In the genomic region with DNA sequence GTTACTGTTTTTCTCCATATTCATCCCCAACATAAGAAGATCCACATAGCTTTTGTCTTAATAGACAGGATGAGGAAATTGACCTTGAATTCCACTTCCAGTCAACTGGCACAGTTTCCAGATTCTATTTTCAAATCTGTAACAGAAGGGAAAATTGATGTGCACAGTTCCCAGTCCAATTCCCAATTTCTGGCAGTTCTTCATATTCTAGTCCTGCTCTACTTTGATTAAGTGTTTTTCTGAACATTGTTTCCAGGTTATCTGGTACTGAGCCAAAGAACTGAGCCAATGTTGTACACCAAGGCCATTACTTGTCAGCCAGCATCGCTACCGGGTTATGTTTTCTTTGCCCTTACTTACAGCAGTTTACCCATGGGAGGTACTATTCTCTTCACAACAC, we compare ENCODE assay signal across 20 cellular contexts.
A peak's percentile ranks its signal among the peaks of the same experiment; 100 is the strongest.
DNase-seq lines count a peak whose midpoint lies in the region; ATAC-seq, FAIRE-seq and TF ChIP-seq lines count a peak whose summit lies in the region.
"Had no signal": no experiment of that assay in that cellular context is flagged by ENCODE, and none has a peak within 500 bp of the region (broad histone marks: within the 10 kb centered on the region; RNA-seq: fewer than 3 reads in every experiment).

No MANE protein-coding gene starts in this region.

- H3K4me3 ChIP-seq in endothelial cell of umbilical vein (replicated peaks in 1 of 3; ENCODE audit: insufficient read depth in 1 of 3, low read depth in 1 of 3, low read length in 3 of 3) = no peak overlapping the region
- H3K4me3 ChIP-seq in pancreas = no peak overlapping the region
- H3K4me3 ChIP-seq: BLaER1 treated with 17β-estradiol and CSF1 and Interleukin-3, amounts not matched to agents 10 nM and 100 nM had no signal

- DNase-seq in activated CD4-positive, alpha-beta T cell treated with anti-CD3 and anti-CD28 coated beads, Interleukin-2, amount 10 ng/mL, durations not matched to agents 7 days and 5 days = no peak
- no peak for DNase-seq in activated CD4-positive, alpha-beta T cell treated with anti-CD3 and anti-CD28 coated beads for 48 hours
- DNase-seq in NCI-H446 treated with DMSO at 0.1 percent for 48 hours (lab: John Stamatoyannopoulos, UW) (peak; percentile 98), endothelial cell of umbilical vein (ENCODE audit: low read depth, low spot score) (peak; percentile 36), pancreas (no peak)
- no peak for DNase-seq in effector CD4-positive, alpha-beta T cell
- DNase-seq: ACHN; Calu3; CD4-positive, CD25-positive, alpha-beta regulatory T cell; DMS79 treated with DMSO at 0.1 percent for 48 hours; EL; GDM1; GOT3; H9; HFFc6 had no signal

- H3K4me1 ChIP-seq in endothelial cell of umbilical vein (ENCODE audit: control insufficient read depth, extremely low read depth, insufficient read depth, low read length) (no peaks in the 10 kb centered on the region), pancreas (no peaks in the 10 kb centered on the region)
- H3K4me1 ChIP-seq: BLaER1 treated with 17β-estradiol and CSF1 and Interleukin-3, amounts not matched to agents 10 nM and 100 nM had no signal

- H3K4me1 Mint-ChIP-seq in activated CD4-positive, alpha-beta T cell treated with anti-CD3 and anti-CD28 coated beads, Interleukin-2, amount 10 ng/mL, durations not matched to agents 7 days and 5 days = no peaks in the 10 kb centered on the region
- H3K4me1 Mint-ChIP-seq: CD4-positive, CD25-positive, alpha-beta regulatory T cell had no signal

- dilution Hi-C loops in endothelial cell of umbilical vein (cut with MboI; ENCODE audit: extremely low pct_ligation_motif_present, low sequenced_read_pairs) = no loop called here

- H3K79me2 ChIP-seq in endothelial cell of umbilical vein (ENCODE audit: control insufficient read depth, insufficient read depth, low read length) = no peaks in the 10 kb centered on the region

- no peak overlapping the region for H3K9ac ChIP-seq in endothelial cell of umbilical vein (replicated peaks; ENCODE audit: extremely low read depth, insufficient read depth, low read length)
- H3K9ac ChIP-seq: BLaER1 treated with 17β-estradiol and CSF1 and Interleukin-3, amounts not matched to agents 10 nM and 100 nM had no signal

- H3K9me3 ChIP-seq in endothelial cell of umbilical vein (replicated peaks; ENCODE audit: control insufficient read depth, insufficient read depth, low read length) (no peaks in the 10 kb centered on the region), pancreas (no peaks in the 10 kb centered on the region)
- H3K9me3 ChIP-seq: BLaER1 treated with 17β-estradiol and CSF1 and Interleukin-3, amounts not matched to agents 10 nM and 100 nM had no signal

- H3K9me3 Mint-ChIP-seq in activated CD4-positive, alpha-beta T cell treated with anti-CD3 and anti-CD28 coated beads, Interleukin-2, amount 10 ng/mL, durations not matched to agents 7 days and 5 days = peaks cover 2% of the 10 kb centered on the region
- H3K9me3 Mint-ChIP-seq: H9 had no signal

- CTCF ChIA-PET in activated CD4-positive, alpha-beta T cell treated with anti-CD3 and anti-CD28 coated beads, Interleukin-2, amount 10 ng/mL, durations not matched to agents 7 days and 5 days (lab: Charles Lee) = no interaction called here
- CTCF ChIA-PET in endothelial cell of umbilical vein (lab: Charles Lee) = interaction anchor here (1.2 kb wide), 1 partner anchor 10 kb away, joined by 4 read pairs; no protein-coding TSS in a partner anchor

- whole genome bisulfite sequencing in pancreas, 2 donors = 13 to 16% methylated on average over 2 of the region's 2 CpGs

- H3K27me3 ChIP-seq in endothelial cell of umbilical vein (ENCODE audit: control insufficient read depth in 2 of 2, insufficient read depth in 2 of 2, low read length in 2 of 2) (no peaks in the 10 kb centered on the region), pancreas (no peaks in the 10 kb centered on the region)
- H3K27me3 ChIP-seq: BLaER1 treated with 17β-estradiol and CSF1 and Interleukin-3, amounts not matched to agents 10 nM and 100 nM had no signal

- no peak for FAIRE-seq in endothelial cell of umbilical vein (lab: Jason Lieb, UNC)
- no peak for FAIRE-seq in pancreas (lab: Jason Lieb, UNC)
- FAIRE-seq: GM12892 had no signal

- POLR2A ChIA-PET in activated CD4-positive, alpha-beta T cell treated with anti-CD3 and anti-CD28 coated beads, Interleukin-2, amount 10 ng/mL, durations not matched to agents 7 days and 5 days (lab: Charles Lee) = no interaction called here
- POLR2A ChIA-PET in endothelial cell of umbilical vein (lab: Charles Lee) = no interaction called here

- H3K4me2 ChIP-seq in endothelial cell of umbilical vein (ENCODE audit: insufficient read depth, low read length) = peak overlapping the region; percentile 8
- H3K4me2 ChIP-seq: BLaER1 treated with 17β-estradiol and CSF1 and Interleukin-3, amounts not matched to agents 10 nM and 100 nM had no signal

- no peaks in the 10 kb centered on the region for H3K9me1 ChIP-seq in endothelial cell of umbilical vein (replicated peaks; ENCODE audit: control insufficient read depth, extremely low read depth, insufficient read depth, low read length)

- H3K27ac ChIP-seq in endothelial cell of umbilical vein (ENCODE audit: insufficient read depth, low read depth, low read length) (no peak overlapping the region), pancreas (no peak overlapping the region)
- H3K27ac ChIP-seq: BLaER1 treated with 17β-estradiol and CSF1 and Interleukin-3, amounts not matched to agents 10 nM and 100 nM; HL-60 had no signal

- H3K36me3 ChIP-seq in endothelial cell of umbilical vein (ENCODE audit: control insufficient read depth in 2 of 2, extremely low read depth in 1 of 2, insufficient read depth in 2 of 2, low read length in 2 of 2) (no peaks in the 10 kb centered on the region), pancreas (no peaks in the 10 kb centered on the region)
- H3K36me3 ChIP-seq: BLaER1 treated with 17β-estradiol and CSF1 and Interleukin-3, amounts not matched to agents 10 nM and 100 nM had no signal

- TF ChIP-seq POLR2A in endothelial cell of umbilical vein (IDR thresholded peaks at IDR 0.05; ENCODE audit: low read depth, low read length) = no peak

- BruUV-seq in endothelial cell of umbilical vein (replicated peaks; lab: Mats Ljungman, UMichigan) = no TSS peak

- H3K27ac Mint-ChIP-seq in activated CD4-positive, alpha-beta T cell treated with anti-CD3 and anti-CD28 coated beads, Interleukin-2, amount 10 ng/mL, durations not matched to agents 7 days and 5 days = peak overlapping the region; percentile 1
- H3K27ac Mint-ChIP-seq: CD4-positive, CD25-positive, alpha-beta regulatory T cell; H9; HFFc6 had no signal

- no peaks in the 10 kb centered on the region for H3K27me3 Mint-ChIP-seq in activated CD4-positive, alpha-beta T cell treated with anti-CD3 and anti-CD28 coated beads, Interleukin-2, amount 10 ng/mL, durations not matched to agents 7 days and 5 days
- H3K27me3 Mint-ChIP-seq: CD4-positive, CD25-positive, alpha-beta regulatory T cell had no signal

- H3K4me3 Mint-ChIP-seq in activated CD4-positive, alpha-beta T cell treated with anti-CD3 and anti-CD28 coated beads, Interleukin-2, amount 10 ng/mL, durations not matched to agents 7 days and 5 days = no peak overlapping the region
- H3K4me3 Mint-ChIP-seq: CD4-positive, CD25-positive, alpha-beta regulatory T cell; H9; HFFc6 had no signal

- TF ChIP-seq CTCF in endothelial cell of umbilical vein (IDR thresholded peaks at IDR 0.05; ENCODE audit: extremely low read depth in 1 of 2, insufficient read depth in 1 of 2, low read depth in 1 of 2, low read length in 2 of 2) (no peak), pancreas (IDR thresholded peaks at IDR 0.05) (no peak)

- H2AFZ ChIP-seq in endothelial cell of umbilical vein (ENCODE audit: low read depth, low read length) = peak overlapping the region; percentile 82

- no peaks in the 10 kb centered on the region for H4K20me1 ChIP-seq in endothelial cell of umbilical vein (replicated peaks; ENCODE audit: control insufficient read depth, extremely low read depth, insufficient read depth, low read length)
- H4K20me1 ChIP-seq: BLaER1 treated with 17β-estradiol and CSF1 and Interleukin-3, amounts not matched to agents 10 nM and 100 nM had no signal

- H3K36me3 Mint-ChIP-seq in activated CD4-positive, alpha-beta T cell treated with anti-CD3 and anti-CD28 coated beads, Interleukin-2, amount 10 ng/mL, durations not matched to agents 7 days and 5 days (ENCODE audit: low read depth) = no peaks in the 10 kb centered on the region
- H3K36me3 Mint-ChIP-seq: CD4-positive, CD25-positive, alpha-beta regulatory T cell had no signal

- intact Hi-C loops in endothelial cell of umbilical vein (cut with micrococcal nuclease) = no loop called here
- intact Hi-C loops in pancreas (cut with DNase I) = no loop called here

- ATAC-seq in HG03280 (IDR thresholded peaks at IDR 0.05; ENCODE audit: unreplicated experiment) (no peak), GM21367 (IDR thresholded peaks at IDR 0.05; ENCODE audit: unreplicated experiment) (no peak), pancreas (no peak)

TF ChIP-seq in endothelial cell of umbilical vein, 7 proteins besides CTCF, POLR2A, EP300 and RAD21:
- TF ChIP-seq GATA2 (IDR thresholded peaks at IDR 0.05; ENCODE audit: insufficient read depth, insufficient read length, low read depth, low read length) (no peak), JUN (IDR thresholded peaks at IDR 0.05; ENCODE audit: borderline replicate concordance, insufficient read depth, insufficient read length, low read depth) (no peak), FOS (IDR thresholded peaks at IDR 0.05; ENCODE audit: borderline replicate concordance, insufficient read depth, low read length) (no peak)
- TF ChIP-seq, protein P1, sequence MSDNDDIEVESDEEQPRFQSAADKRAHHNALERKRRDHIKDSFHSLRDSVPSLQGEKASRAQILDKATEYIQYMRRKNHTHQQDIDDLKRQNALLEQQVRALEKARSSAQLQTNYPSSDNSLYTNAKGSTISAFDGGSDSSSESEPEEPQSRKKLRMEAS (IDR thresholded peaks at IDR 0.05; ENCODE audit: insufficient read depth, insufficient read length) = no peak

Comparison
In these comparisons a context has a peak if more than half of its experiments do, and no peak if none do; other contexts are left out.
1. DNase-seq: peak in NCI-H446 treated with DMSO at 0.1 percent for 48 hours (single experiment) and endothelial cell of umbilical vein (single experiment); none in activated CD4-positive, alpha-beta T cell treated with anti-CD3 and anti-CD28 coated beads, Interleukin-2, amount 10 ng/mL, durations not matched to agents 7 days and 5 days (single experiment), activated CD4-positive, alpha-beta T cell treated with anti-CD3 and anti-CD28 coated beads for 48 hours (single experiment), pancreas (0 of 6) and effector CD4-positive, alpha-beta T cell (single experiment).